ENCODE assay signal across 8 cellular contexts in the genomic region with DNA sequence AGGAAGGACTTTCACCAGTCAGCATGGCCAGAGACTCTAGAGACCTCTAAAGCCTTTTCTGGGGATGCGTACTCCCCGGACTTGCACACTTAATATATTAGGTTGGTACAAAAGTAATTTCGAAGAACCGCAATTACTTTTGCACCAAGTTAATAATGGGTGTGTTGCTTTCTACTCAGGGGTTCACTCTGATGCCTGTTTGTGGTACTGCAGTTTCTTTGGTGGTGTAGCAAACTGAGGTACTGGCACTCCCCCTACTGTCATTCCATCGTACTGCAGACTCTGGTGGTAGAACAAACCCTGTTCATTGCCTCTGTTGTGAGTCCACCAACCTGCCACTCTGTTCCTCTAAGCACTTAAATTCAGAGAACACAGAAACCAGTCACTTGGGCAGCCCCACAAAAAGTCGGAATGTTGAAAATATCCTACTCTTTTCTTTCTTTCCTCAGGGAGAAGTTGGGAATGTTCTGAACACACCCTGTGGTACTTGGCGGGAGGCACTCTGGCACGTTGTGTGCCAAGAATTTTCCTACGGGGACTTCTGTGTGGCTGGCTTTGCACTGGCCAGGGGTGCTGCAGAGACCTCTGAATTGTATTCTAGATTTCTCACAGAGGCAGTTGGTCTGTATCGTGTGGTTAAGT. TPM values are rescaled to one million over a fixed set of nuclear protein-coding genes. Genes with fewer than 3 reads are reported as not detected.
DNase-seq lines count a peak whose midpoint lies in the region; ATAC-seq, FAIRE-seq and TF ChIP-seq lines count a peak whose summit lies in the region.

No MANE protein-coding gene starts in this region.

- H3K9me3 ChIP-seq in BE2C (no peaks in the 10 kb centered on the region), endodermal cell (ENCODE audit: control insufficient read depth, low read length) (no peaks in the 10 kb centered on the region)

- H3K4me1 ChIP-seq in BE2C (no peaks in the 10 kb centered on the region), endodermal cell (ENCODE audit: control insufficient read depth, insufficient read depth, low read length) (no peaks in the 10 kb centered on the region)

- H3K4me1 Mint-ChIP-seq in endodermal cell, result peaks cover 4% of the 10 kb centered on the region

- no peak overlapping the region for H3K27ac ChIP-seq in endodermal cell (ENCODE audit: low read depth, low read length)

- ATAC-seq in GM18519 (IDR thresholded peaks at IDR 0.05; ENCODE audit: low FRiP score, unreplicated experiment), result peak; percentile 96
- ATAC-seq in GM18517 (IDR thresholded peaks at IDR 0.05; ENCODE audit: unreplicated experiment), result no peak
- no peak for ATAC-seq in GM19351 (IDR thresholded peaks at IDR 0.05; ENCODE audit: unreplicated experiment)

- no peaks in the 10 kb centered on the region for H3K36me3 Mint-ChIP-seq in endodermal cell (ENCODE audit: low read depth)

- WGBS in endodermal cell (ENCODE audit: insufficient coverage in 1 of 2, insufficient read length in 1 of 2), 2 experiments, result 52 to 80% methylated on average over 2 to 10 of the region's 10 CpGs

- peak; percentile 99 for TF ChIP-seq CTCF in BE2C (IDR thresholded peaks at IDR 0.05; ENCODE audit: low read depth, low read length)
- TF ChIP-seq CTCF in endodermal cell (conservative IDR thresholded peaks at IDR 0.05), result peak; percentile 96

- no peaks in the 10 kb centered on the region for H3K9me3 Mint-ChIP-seq in endodermal cell

- no peaks in the 10 kb centered on the region for H3K27me3 ChIP-seq in BE2C
- no peaks in the 10 kb centered on the region for H3K27me3 ChIP-seq in endodermal cell (ENCODE audit: control insufficient read depth, insufficient read depth, low read length, poor library complexity, severe bottlenecking)

- DNase-seq in BE2C (peak; percentile 81), LoVo (ENCODE audit: low spot score) (peak; percentile 62), RCC 7860 (ENCODE audit: low spot score) (peak; percentile 53), endodermal cell (peak; percentile 96), midbrain (lab: John Stamatoyannopoulos, UW) (peak; percentile 38)

- H3K9ac ChIP-seq in endodermal cell (ENCODE audit: extremely low read depth, low read length, poor library complexity, severe bottlenecking), result no peak overlapping the region

- H3K4me3 ChIP-seq in BE2C (ENCODE audit: low read depth, low read length) (no peak overlapping the region), endodermal cell (ENCODE audit: low read length) (no peak overlapping the region)

- FAIRE-seq in RCC 7860 (lab: Jason Lieb, UNC), result no peak

- no peak overlapping the region for H3K27ac Mint-ChIP-seq in endodermal cell

- H3K4me3 Mint-ChIP-seq in endodermal cell, result no peak overlapping the region

- H3K36me3 ChIP-seq in BE2C (no peaks in the 10 kb centered on the region), endodermal cell (ENCODE audit: control insufficient read depth, insufficient read depth, low read length) (no peaks in the 10 kb centered on the region)

- peaks cover 2% of the 10 kb centered on the region for H3K27me3 Mint-ChIP-seq in endodermal cell (ENCODE audit: insufficient read depth)

RNA-seq across cellular contexts. Expression of a gene that starts 46.3 kb away (rescaled TPM):
- 1.2 TPM for polyA plus RNA-seq in BE2C (2012; ENCODE audit: insufficient read depth, insufficient read length, low read depth)
- total RNA-seq in endodermal cell, result under 1 TPM; 0.48 to 0.84 TPM
- 1.9 TPM for polyA plus RNA-seq in endodermal cell (2013, experiment 1 of 2)
- 2.0 TPM for polyA plus RNA-seq in endodermal cell (2013, experiment 2 of 2)

Comparison
In these comparisons a context has a peak if more than half of its experiments do, and no peak if none do; other contexts are left out.
1. DNase-seq: peak in every context shown above with its lines; median percentile 96 in endodermal cell; 81 in BE2C; 62 in LoVo; 53 in RCC 7860; 38 in midbrain.